14 cellular contexts compared by ENCODE assay signal in the genomic region with DNA sequence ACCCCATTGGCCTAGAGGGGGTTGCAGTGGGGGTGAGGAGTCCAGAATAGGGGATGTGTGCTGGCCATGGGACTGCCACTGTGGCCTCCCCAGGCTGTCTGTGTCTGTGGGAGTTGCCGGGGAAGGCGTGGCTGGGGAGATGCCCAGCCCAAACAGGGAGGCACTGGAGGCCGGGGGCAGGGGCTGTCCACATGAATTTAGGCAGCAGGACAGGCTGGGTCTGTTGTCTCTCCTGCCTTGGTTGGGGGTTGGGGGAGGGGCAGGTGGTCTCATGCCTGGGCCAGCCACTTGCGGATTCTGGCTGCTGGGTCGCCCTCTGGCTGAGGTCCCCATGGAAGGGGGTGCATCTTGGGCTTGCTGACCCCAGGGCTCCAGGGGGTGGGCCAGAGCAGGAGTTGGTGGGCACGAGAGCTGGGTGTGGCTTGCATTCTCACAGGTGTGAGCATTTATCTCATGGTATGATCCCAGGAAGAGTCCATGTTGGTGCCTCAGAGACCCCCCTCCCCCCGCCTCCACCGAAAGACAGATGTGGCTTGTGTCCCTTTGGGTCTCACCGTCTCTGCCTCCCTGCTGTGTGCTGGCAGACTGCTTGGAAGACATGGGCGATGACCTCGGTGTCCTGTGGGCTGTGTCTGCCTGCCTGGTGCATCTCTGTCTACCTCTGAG. TPM values are rescaled to one million over a fixed set of nuclear protein-coding genes. Genes with fewer than 3 reads are reported as not detected.
DNase-seq lines count a peak whose midpoint lies in the region; ATAC-seq, FAIRE-seq and TF ChIP-seq lines count a peak whose summit lies in the region.
"Had no signal": no experiment of that assay in that cellular context is flagged by ENCODE, and none has a peak within 500 bp of the region (broad histone marks: within the 10 kb centered on the region; RNA-seq: fewer than 3 reads in every experiment).

No MANE protein-coding gene starts in this region.

- TF ChIP-seq CTCF in A549 (IDR thresholded peaks at IDR 0.05): no peak
- TF ChIP-seq CTCF in RWPE1 (conservative IDR thresholded peaks at IDR 0.05; ENCODE audit: low read depth): no peak
- no peak for TF ChIP-seq CTCF in Calu3 (IDR thresholded peaks at IDR 0.05; ENCODE audit: unreplicated experiment)

- H3K9me3 Mint-ChIP-seq in Calu3 (ENCODE audit: low read depth, unreplicated experiment): no peaks in the 10 kb centered on the region
- H3K9me3 Mint-ChIP-seq: activated T-cell treated with anti-CD3 and anti-CD28 coated beads, Interleukin-2, amount 50 U/mL, for 4 hours had no signal

- ATAC-seq in A549 (peak; percentile 6 to 14; a peak in 4 of 6 replicates), left ventricle myocardium superior (peak; percentile 18)
- ATAC-seq: activated T-cell treated with anti-CD3 and anti-CD28 coated beads, Interleukin-2, amount 50 U/mL, for 4 hours; stimulated activated naive CD8-positive, alpha-beta T cell treated with anti-CD3 and anti-CD28 coated beads, Interleukin-15, Interleukin-2, amounts not matched to agents 100 U/mL and 50 U/mL, for 24 hours had no signal

- no peak for FAIRE-seq in A549 (lab: Jason Lieb, UNC)
- FAIRE-seq: GM12891 had no signal

- peaks cover 75% of the 10 kb centered on the region for H3K27me3 Mint-ChIP-seq in Calu3 (ENCODE audit: unreplicated experiment)

- H3K36me3 Mint-ChIP-seq in Calu3 (ENCODE audit: insufficient read depth, unreplicated experiment): peaks cover 12% of the 10 kb centered on the region

- 67% methylated on average over 4 of the region's 11 CpGs for WGBS in A549 (ENCODE audit: missing lambda C conversion rate)

- H3K4me1 Mint-ChIP-seq in Calu3 (ENCODE audit: low read depth, unreplicated experiment): peaks cover 14% of the 10 kb centered on the region

- H3K4me3 ChIP-seq in A549: no peak overlapping the region
- H3K4me3 ChIP-seq: ascending aorta had no signal

- peaks cover 34% of the 10 kb centered on the region for H3K4me1 ChIP-seq in A549

- POLR2A ChIA-PET in A549 (lab: Yijun Ruan, JAX): interaction anchor here (1.1 kb wide), 1 partner anchor 65 kb away, joined by 3 read pairs; a partner anchor contains a TSS
- POLR2A ChIA-PET in RWPE1 (lab: Yijun Ruan, JAX; ENCODE audit: low non-redundant PET): interaction anchor here (0.6 kb wide), 1 partner anchor 16 kb away, joined by 3 read pairs; no protein-coding TSS in a partner anchor

- intact Hi-C loops in left ventricle myocardium superior (cut with micrococcal nuclease) (no loop called here), Calu3 (cut with micrococcal nuclease; ENCODE audit: unreplicated experiment) (no loop called here)

- no peak overlapping the region for H3K27ac Mint-ChIP-seq in Calu3 (ENCODE audit: unreplicated experiment)

- no peak for TF ChIP-seq EP300 in A549 (IDR thresholded peaks at IDR 0.05)

- no TSS peak for BruUV-seq in Calu3 (replicated peaks; lab: Mats Ljungman, UMichigan)

- no peak overlapping the region for H3K4me3 Mint-ChIP-seq in Calu3 (ENCODE audit: low read depth, unreplicated experiment)
- H3K4me3 Mint-ChIP-seq: activated T-cell treated with anti-CD3 and anti-CD28 coated beads, Interleukin-2, amount 50 U/mL, for 4 hours had no signal

- no peak for TF ChIP-seq RAD21 in A549 (conservative IDR thresholded peaks at IDR 0.05 in 1 of 2, IDR thresholded peaks at IDR 0.05 in 1 of 2)

- no peaks in the 10 kb centered on the region for H3K9me3 ChIP-seq in A549
- H3K9me3 ChIP-seq: ascending aorta had no signal

- H3K27ac ChIP-seq in A549: peak overlapping the region; percentile 65 to 86
- H3K27ac ChIP-seq in RWPE1: peak overlapping the region; percentile 78
- H3K27ac ChIP-seq: ascending aorta, foreskin keratinocyte had no signal

- TF ChIP-seq POLR2A in A549 (IDR thresholded peaks at IDR 0.05; ENCODE audit: low read length): no peak

- H3K4me2 ChIP-seq in A549: peak overlapping the region; percentile 72

- DNase-seq in A549 (ENCODE audit: low read depth in 1 of 2, low spot score in 1 of 2) (no peak), RWPE1 (ENCODE audit: low spot score) (no peak), left ventricle myocardium superior (no peak), Calu3 (no peak), DMS153 (lab: John Stamatoyannopoulos, UW) (no peak), GOT3 (lab: John Stamatoyannopoulos, UW) (no peak)
- DNase-seq: activated CD4-positive, CD25-positive, alpha-beta regulatory T cell; activated T-cell treated with anti-CD3 and anti-CD28 coated beads, Interleukin-2, amount 50 U/mL, for 4 hours; NCI-H2107; stimulated activated naive CD8-positive, alpha-beta T cell treated with anti-CD3 and anti-CD28 coated beads, Interleukin-15, Interleukin-2, amounts not matched to agents 100 U/mL and 50 U/mL, for 24 hours had no signal

- CTCF ChIA-PET in A549 (lab: Yijun Ruan, JAX): interaction anchor here (0.6 to 3.3 kb wide), 4 partner anchors 12 to 43 kb away, joined by 3 to 17 read pairs (median 5); no protein-coding TSS in a partner anchor
- CTCF ChIA-PET in RWPE1 (lab: Yijun Ruan, JAX): interaction anchor here (0.6 to 2.7 kb wide), 9 partner anchors 9 to 181 kb away, joined by 3 to 10 read pairs (median 4); a partner anchor contains a TSS
- CTCF ChIA-PET in Calu3 (lab: Charles Lee): interaction anchor here (0.6 to 0.7 kb wide), 2 partner anchors 67 to 79 kb away, joined by 3 to 4 read pairs; no protein-coding TSS in a partner anchor

TF ChIP-seq in A549, 52 proteins besides CTCF, POLR2A, EP300 and RAD21:
- TF ChIP-seq PHF8 (IDR thresholded peaks at IDR 0.05; ENCODE audit: borderline replicate concordance, low read depth): no peak
TF ChIP-seq in A549: peak in this region for 0.

RNA-seq across cellular contexts. Expression of a gene that starts 4.0 kb away (rescaled TPM):
- 0.13 and 0.19 TPM in 2 replicates for polyA plus RNA-seq in A549 (2011; rRNA removed)
- polyA plus RNA-seq in A549 (2012; cell fraction: cytosol; rRNA removed): 1.0 and 1.4 TPM in 2 replicates
- 1.4 and 2.2 TPM in 2 replicates for polyA plus RNA-seq in A549 (2012; cell fraction: nucleus; rRNA removed)
- polyA plus RNA-seq in A549 (2017; fragmentation: RNase III; extraction: RNeasy Plus Mini Kit Qiagen cat#74134 plus additional on column Dnase treatment): 0.92 to 1.4 TPM (median 1.3 TPM) in 3 replicates
- polyA minus RNA-seq in A549 (2011; rRNA and poly(A)+ RNA removed): 0.15 TPM in 1 of 2 replicates, not detected in the other
- total RNA-seq in left ventricle myocardium superior: 36.8 TPM
- total RNA-seq in Calu3 (2022): not detected in 2 replicates
- total RNA-seq: foreskin keratinocyte, myocyte had no signal

RNA-seq across cellular contexts. Expression of a gene that starts 9.5 kb away (rescaled TPM):
- 0.13 and 0.21 TPM in 2 replicates for polyA plus RNA-seq in A549 (2011; rRNA removed)
- 0.24 and 0.32 TPM in 2 replicates for polyA plus RNA-seq in A549 (2012; cell fraction: cytosol; rRNA removed)
- polyA plus RNA-seq in A549 (2012; cell fraction: nucleus; rRNA removed): 3.0 and 3.8 TPM in 2 replicates
- polyA plus RNA-seq in A549 (2017; fragmentation: RNase III; extraction: RNeasy Plus Mini Kit Qiagen cat#74134 plus additional on column Dnase treatment): 0.49 to 0.69 TPM (median 0.59 TPM) in 3 replicates
- 0.83 and 0.87 TPM in 2 replicates for polyA minus RNA-seq in A549 (2011; rRNA and poly(A)+ RNA removed)
- total RNA-seq in left ventricle myocardium superior: 0.35 TPM
- 4.9 and 5.0 TPM in 2 replicates for total RNA-seq in Calu3 (2022)
- total RNA-seq: ascending aorta had no signal

RNA-seq across cellular contexts. Expression of a gene that starts 17.5 kb away (rescaled TPM):
- 11.2 and 13.3 TPM in 2 replicates for polyA plus RNA-seq in A549 (2011; rRNA removed)
- polyA plus RNA-seq in A549 (2012; cell fraction: cytosol; rRNA removed): 32.7 and 37.6 TPM in 2 replicates
- polyA plus RNA-seq in A549 (2012; cell fraction: nucleus; rRNA removed): 84.7 and 87.9 TPM in 2 replicates
- 23.3 to 34.7 TPM (median 29.8 TPM) in 3 replicates for polyA plus RNA-seq in A549 (2017; fragmentation: RNase III; extraction: RNeasy Plus Mini Kit Qiagen cat#74134 plus additional on column Dnase treatment)
- 14.4 and 20.1 TPM in 2 replicates for polyA minus RNA-seq in A549 (2011; rRNA and poly(A)+ RNA removed)
- 35.6 TPM for total RNA-seq in left ventricle myocardium superior
- total RNA-seq in Calu3 (2022): 39.9 and 43.7 TPM in 2 replicates

RNA-seq across cellular contexts. Expression of a gene that starts 33.8 kb away (rescaled TPM):
- polyA plus RNA-seq in A549 (2011; rRNA removed): 12.3 and 13.8 TPM in 2 replicates
- 29.6 and 43.7 TPM in 2 replicates for polyA plus RNA-seq in A549 (2012; cell fraction: cytosol; rRNA removed)
- 24.2 and 35.7 TPM in 2 replicates for polyA plus RNA-seq in A549 (2012; cell fraction: nucleus; rRNA removed)
- polyA plus RNA-seq in A549 (2017; fragmentation: RNase III; extraction: RNeasy Plus Mini Kit Qiagen cat#74134 plus additional on column Dnase treatment): 16.1 to 18.8 TPM (median 16.5 TPM) in 3 replicates
- polyA minus RNA-seq in A549 (2011; rRNA and poly(A)+ RNA removed): 10.3 and 14.7 TPM in 2 replicates
- total RNA-seq in left ventricle myocardium superior: 5.4 TPM
- 17.2 and 17.8 TPM in 2 replicates for total RNA-seq in Calu3 (2022)

RNA-seq across cellular contexts. Expression of a gene that starts 34.4 kb away (rescaled TPM):
- polyA plus RNA-seq in A549 (2011; rRNA removed): 0.54 and 0.98 TPM in 2 replicates
- 0.44 and 0.76 TPM in 2 replicates for polyA plus RNA-seq in A549 (2012; cell fraction: cytosol; rRNA removed)
- 2.1 and 2.3 TPM in 2 replicates for polyA plus RNA-seq in A549 (2012; cell fraction: nucleus; rRNA removed)
- polyA plus RNA-seq in A549 (2017; fragmentation: RNase III; extraction: RNeasy Plus Mini Kit Qiagen cat#74134 plus additional on column Dnase treatment): 0.83 to 1.5 TPM (median 1.2 TPM) in 3 replicates
- 1.2 and 2.0 TPM in 2 replicates for polyA minus RNA-seq in A549 (2011; rRNA and poly(A)+ RNA removed)
- total RNA-seq in left ventricle myocardium superior: 0.27 TPM
- total RNA-seq in Calu3 (2022): 0.17 and 0.33 TPM in 2 replicates

Comparison
In these comparisons a context has a peak if more than half of its experiments do, and no peak if none do; other contexts are left out.
1. RNA of a gene that starts 4.0 kb away (total RNA-seq): 36.8 TPM in left ventricle myocardium superior (single experiment); not detected in Calu3; every median in the first group is over 10 times any median in the second.